In the genomic region with DNA sequence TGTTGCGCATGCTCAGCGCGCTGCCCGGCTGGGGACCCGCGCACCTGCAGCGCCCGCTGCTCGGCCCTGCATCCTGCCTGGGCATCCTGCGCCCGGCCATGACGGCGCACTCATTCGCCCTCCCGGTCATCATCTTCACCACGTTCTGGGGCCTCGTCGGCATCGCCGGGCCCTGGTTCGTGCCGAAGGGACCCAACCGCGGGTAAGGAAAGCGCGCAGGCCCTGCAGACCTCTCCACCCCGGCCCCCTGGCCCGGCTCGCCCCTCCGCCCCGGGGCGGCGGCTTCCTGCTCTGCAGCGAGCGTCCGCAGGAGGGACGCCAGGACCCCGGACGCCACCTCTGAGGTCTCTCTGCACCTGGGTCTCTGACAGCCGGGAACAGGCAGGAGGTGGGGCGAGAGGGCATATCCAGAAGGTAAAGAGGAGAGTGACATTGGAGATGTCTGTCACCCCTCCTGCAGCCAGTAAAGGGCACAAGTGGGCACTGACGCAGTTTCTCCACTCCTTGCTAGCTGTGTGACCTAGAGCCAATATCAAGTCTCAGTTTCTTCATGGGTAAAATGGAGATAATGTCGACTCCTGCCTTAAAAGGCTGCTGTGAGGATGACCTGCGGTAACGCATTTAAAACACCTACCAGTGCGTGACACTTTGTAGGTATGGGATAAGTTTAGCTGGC, we compare ENCODE assay signal across 8 cellular contexts. TPM values are rescaled to one million over a fixed set of nuclear protein-coding genes. Genes with fewer than 3 reads are reported as not detected.
A peak's percentile ranks its signal among the peaks of the same experiment; 100 is the strongest.
DNase-seq lines count a peak whose midpoint lies in the region; ATAC-seq, FAIRE-seq and TF ChIP-seq lines count a peak whose summit lies in the region.

A gene (plus strand): TSS at position 2 of the 676 bp plus-strand sequence. CDS start 97 bp downstream, at position 99.

- H3K27ac ChIP-seq in GM23338 (ENCODE audit: low read depth) (no peak within 1 kb of the TSS), duodenal mucosa (ENCODE audit: low read depth, low read length) (peak within 1 kb of the TSS; percentile 74)

- no peaks in the 10 kb centered on the region for H3K36me3 Mint-ChIP-seq in GM23338 (ENCODE audit: low read depth)

- H3K4me3 ChIP-seq in GM23338, result peak within 1 kb of the TSS; percentile 83
- peak within 1 kb of the TSS; percentile 76 to 83 for H3K4me3 ChIP-seq in duodenal mucosa (ENCODE audit: low read depth in 1 of 2, low read length in 2 of 2)

- peaks cover 14% of the 10 kb centered on the region; the same call in 2 of the 3 replicates for H3K4me1 Mint-ChIP-seq in GM23338

- H3K79me2 ChIP-seq in GM23338 (replicated peaks; ENCODE audit: insufficient read depth), result no peaks in the 10 kb centered on the region

- no peak for TF ChIP-seq POLR2A in GM12891 (IDR thresholded peaks at IDR 0.05; ENCODE audit: low read depth, low read length)

- peak within 1 kb of the TSS; percentile 62 to 74 for H3K9ac ChIP-seq in duodenal mucosa (ENCODE audit: low read depth in 1 of 2, low read length in 2 of 2)

- peaks cover 15% of the 10 kb centered on the region for H3K27me3 Mint-ChIP-seq in GM23338 (ENCODE audit: insufficient read depth, low read depth, poor library complexity)

- H3F3A ChIP-seq in GM23338 (replicated peaks; ENCODE audit: low read depth), result peaks cover 11% of the 10 kb centered on the region; the same call in 1 of the 2 replicates

- H3K4me1 ChIP-seq in GM23338 (ENCODE audit: insufficient read depth) (peaks cover 6% of the 10 kb centered on the region; the same call in 1 of the 2 replicates), duodenal mucosa (ENCODE audit: control insufficient read depth in 1 of 2, insufficient read depth in 2 of 2, low read length in 2 of 2) (peaks cover 15 to 28% of the 10 kb centered on the region in 2 donors)

- H3K27me3 ChIP-seq in GM23338 (ENCODE audit: insufficient read depth) (peaks cover 24% of the 10 kb centered on the region), duodenal mucosa (ENCODE audit: control insufficient read depth in 1 of 2, insufficient read depth in 2 of 2, low read length in 2 of 2) (no peaks in the 10 kb centered on the region)

- H3K27ac Mint-ChIP-seq in GM23338, result no peak within 1 kb of the TSS

- peak within 1 kb of the TSS; percentile 79 for H3K4me2 ChIP-seq in GM23338

- 0 out of 2 replicates have a peak, but pooled peaks cover 4% of the 10 kb centered on the region for H4K20me1 ChIP-seq in GM23338 (replicated peaks; ENCODE audit: insufficient read depth)

- H2AFZ ChIP-seq in GM23338, result peak within 1 kb of the TSS; percentile 99

- peak; percentile 99 for FAIRE-seq in GM12891 (lab: Jason Lieb, UNC)

- DNase-seq in GM12891 (ENCODE audit: insufficient read length, low spot score) (no peak), GM23338 (ENCODE audit: low spot score) (peak; percentile 48), NCI-H2171 treated with DMSO at 0.1 percent for 48 hours (lab: John Stamatoyannopoulos, UW) (peak; percentile 48), myocyte (ENCODE audit: low read depth) (no peak), LoVo (ENCODE audit: low spot score) (no peak), Kasumi-1 (lab: John Stamatoyannopoulos, UW) (no peak), OCI-M1 (lab: John Stamatoyannopoulos, UW) (no peak)

- H3K9me3 ChIP-seq in duodenal mucosa (ENCODE audit: control insufficient read depth in 1 of 2, low read length in 2 of 2), result no peaks in the 10 kb centered on the region

- peak within 1 kb of the TSS; percentile 74 for H3K4me3 Mint-ChIP-seq in GM23338

- no peak for TF ChIP-seq CTCF in GM23338 (conservative IDR thresholded peaks at IDR 0.05; ENCODE audit: low read depth in 2 of 2)

- H3K9me3 Mint-ChIP-seq in GM23338, result no peaks in the 10 kb centered on the region

- H3K36me3 ChIP-seq in GM23338 (ENCODE audit: insufficient read depth) (no peaks in the 10 kb centered on the region), duodenal mucosa (ENCODE audit: control insufficient read depth in 1 of 2, insufficient read depth in 2 of 2, low read length in 2 of 2) (peaks cover 0 to 3% of the 10 kb centered on the region in 2 donors)

- ATAC-seq in GM23338, result no peak; the same call in 2 of the 3 replicates

- H3K9me2 ChIP-seq in GM23338 (ENCODE audit: insufficient read depth), result no peaks in the 10 kb centered on the region

TF ChIP-seq in GM12891, 5 proteins besides CTCF, POLR2A, EP300 and RAD21:
- TF ChIP-seq TAF1 (IDR thresholded peaks at IDR 0.05; ENCODE audit: low read depth, low read length) (no peak), POLR2AphosphoS5 (IDR thresholded peaks at IDR 0.05; ENCODE audit: low read depth, low read length) (no peak), POU2F2 (IDR thresholded peaks at IDR 0.05; ENCODE audit: low read depth, low read length) (no peak), SPI1 (IDR thresholded peaks at IDR 0.05; ENCODE audit: low read depth, low read length) (no peak), PAX5 (IDR thresholded peaks at IDR 0.05; ENCODE audit: insufficient read depth, low read length, severe bottlenecking) (no peak)

TF ChIP-seq in GM23338, 12 proteins besides CTCF, POLR2A, EP300 and RAD21:
- TF ChIP-seq NANOG (IDR thresholded peaks at IDR 0.05; ENCODE audit: borderline replicate concordance) (no peak), CREB1 (CRISPR knock-in tag; IDR thresholded peaks at IDR 0.05; ENCODE audit: low read depth) (no peak), ZNF114 (CRISPR knock-in tag; IDR thresholded peaks at IDR 0.05) (no peak), JUNB (IDR thresholded peaks at IDR 0.05; ENCODE audit: unreplicated experiment) (no peak), POLR2AphosphoS5 (IDR thresholded peaks at IDR 0.05; ENCODE audit: low read depth) (peak; percentile 68)
- TF ChIP-seq, protein P1, sequence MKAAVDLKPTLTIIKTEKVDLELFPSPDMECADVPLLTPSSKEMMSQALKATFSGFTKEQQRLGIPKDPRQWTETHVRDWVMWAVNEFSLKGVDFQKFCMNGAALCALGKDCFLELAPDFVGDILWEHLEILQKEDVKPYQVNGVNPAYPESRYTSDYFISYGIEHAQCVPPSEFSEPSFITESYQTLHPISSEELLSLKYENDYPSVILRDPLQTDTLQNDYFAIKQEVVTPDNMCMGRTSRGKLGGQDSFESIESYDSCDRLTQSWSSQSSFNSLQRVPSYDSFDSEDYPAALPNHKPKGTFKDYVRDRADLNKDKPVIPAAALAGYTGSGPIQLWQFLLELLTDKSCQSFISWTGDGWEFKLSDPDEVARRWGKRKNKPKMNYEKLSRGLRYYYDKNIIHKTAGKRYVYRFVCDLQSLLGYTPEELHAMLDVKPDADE (IDR thresholded peaks at IDR 0.05), result peak; percentile 47; the same call in 1 of the 2 replicates

RNA-seq across cellular contexts. Expression of the gene that starts here (rescaled TPM):
- 16.8 TPM for polyA plus RNA-seq in GM12891 (2012; ENCODE audit: low read depth, missing spikeins)
- 18.8 and 34.7 TPM in 2 replicates for total RNA-seq in GM23338 (2014; rRNA removed; shearing (Covaris generic))
- polyA plus RNA-seq in GM23338 (2016; fragmentation: Nextera tagmentation; extraction: Ambion mirVana), result 14.8 and 15.6 TPM in 2 replicates
- total RNA-seq in myocyte, result 22.3 and 26.6 TPM in 2 replicates
- 51.5 TPM for polyA plus RNA-seq in myocyte (2012)

Comparison
In these comparisons a context has a peak if more than half of its experiments do, and no peak if none do; other contexts are left out.
1. DNase-seq: peak in GM23338 (single experiment) and NCI-H2171 treated with DMSO at 0.1 percent for 48 hours (single experiment); none in GM12891 (single experiment), myocyte (single experiment), LoVo (single experiment), Kasumi-1 (0 of 2) and OCI-M1 (single experiment).